7 cellular contexts compared by ENCODE assay signal in the genomic region with DNA sequence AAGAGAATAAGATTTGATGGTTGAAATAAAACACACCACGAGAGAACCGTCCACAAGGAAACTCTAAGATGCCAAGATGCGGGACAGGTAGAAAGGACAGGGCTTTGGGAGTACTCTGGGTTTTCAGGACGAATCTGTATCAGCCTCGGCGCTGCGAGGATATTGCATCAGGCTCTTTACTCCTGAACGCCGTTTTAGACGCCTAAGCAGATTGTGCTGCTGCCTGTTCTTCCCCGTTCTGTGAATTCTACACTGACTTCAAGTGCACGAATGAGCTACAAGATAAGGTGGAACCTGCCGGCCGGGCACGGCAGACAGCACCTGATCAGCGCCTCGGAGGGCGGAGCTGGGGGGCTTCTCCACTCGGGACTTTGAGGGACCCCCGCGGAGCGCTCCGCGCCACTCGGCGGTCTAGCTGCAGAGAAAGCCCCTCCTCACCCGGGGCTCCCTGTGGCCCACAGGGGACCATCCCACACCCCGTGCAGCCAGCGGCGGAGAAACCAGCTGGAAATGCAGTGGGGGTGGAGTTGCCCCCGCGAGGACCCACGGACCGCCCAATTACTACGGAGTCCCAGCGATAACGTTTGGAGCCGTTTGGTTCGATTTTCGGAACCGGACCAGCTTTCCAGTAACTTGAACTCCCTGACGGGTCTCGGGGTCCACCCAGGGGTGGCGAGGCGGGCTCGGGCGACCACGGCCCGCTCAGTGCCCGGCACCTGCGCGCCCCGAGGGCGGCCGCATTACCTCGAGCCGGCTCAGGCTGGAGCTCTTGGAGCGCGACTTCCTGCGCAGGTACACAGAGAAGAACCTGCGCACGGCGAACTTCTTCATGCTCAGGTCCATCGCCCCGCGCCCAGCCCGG.
DNase-seq lines count a peak whose midpoint lies in the region; ATAC-seq lines count a peak whose summit lies in the region.

No MANE protein-coding gene starts in this region.

- ATAC-seq in GM19023 (IDR thresholded peaks at IDR 0.05; ENCODE audit: unreplicated experiment): peak; percentile 0
- ATAC-seq in HG03442 (IDR thresholded peaks at IDR 0.05; ENCODE audit: unreplicated experiment): peak; percentile 0

- DNase-seq in T follicular helper cell (ENCODE audit: low read depth) (peak; percentile 10), caudate nucleus (lab: John Stamatoyannopoulos, UW) (peak in 20 of 61 donors; percentile 22 to 76 (median 60)), kidney tubule cell (ENCODE audit: low spot score) (peak; percentile 77), middle frontal gyrus (ENCODE audit: extremely low spot score, low spot score) (no peak)
- DNase-seq in stimulated activated CD4-positive, alpha-beta T cell treated with anti-CD3 and anti-CD28 coated beads, Interleukin-4, amount 100 ng/mL, for 1 hour: peak; percentile 22

- H3K27ac ChIP-seq in caudate nucleus (ENCODE audit: low read depth, low read length): peak overlapping the region; percentile 40
